2 cellular contexts compared by ENCODE assay signal in the genomic region with DNA sequence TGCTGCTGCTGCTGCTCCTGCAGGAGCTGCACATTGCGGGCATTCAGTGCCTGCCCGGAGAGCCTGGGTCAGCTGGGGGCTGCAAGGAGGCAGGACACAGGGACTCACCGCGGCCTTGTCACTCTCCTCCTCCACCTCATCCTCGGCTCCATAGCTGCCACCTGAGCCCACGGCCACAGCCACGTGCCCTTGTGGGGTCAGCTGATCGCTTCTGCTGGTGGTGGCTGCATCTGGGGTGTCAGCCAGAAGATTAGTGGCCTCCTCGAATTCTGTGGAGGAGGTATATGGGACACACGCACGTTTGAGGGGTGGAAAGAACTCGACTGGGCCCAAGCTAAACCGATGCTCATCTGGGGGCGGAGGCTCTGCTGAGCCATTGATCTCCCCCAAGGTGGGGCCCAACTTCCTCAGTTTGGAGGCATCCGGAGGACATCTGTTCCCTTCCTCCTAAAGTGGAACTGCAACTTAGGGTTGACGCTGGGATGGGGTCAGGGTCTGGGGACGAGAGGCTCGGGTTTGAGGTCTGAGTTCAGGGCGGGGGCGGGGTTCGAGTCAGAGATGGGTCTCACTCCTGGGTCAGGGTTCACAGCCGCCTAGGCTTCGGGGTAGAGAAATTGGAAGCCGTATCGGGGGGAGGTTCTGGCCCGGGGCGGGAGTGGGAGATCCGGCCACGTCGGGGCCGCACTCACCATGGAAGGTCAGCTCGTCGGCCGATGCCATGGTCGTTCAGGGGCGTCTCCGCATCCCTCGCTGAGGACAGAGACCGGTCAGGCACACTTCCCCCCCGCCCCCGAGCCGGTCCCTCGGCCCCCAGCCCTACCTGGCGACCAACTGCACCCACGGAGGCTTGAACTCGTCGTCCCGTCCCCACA.
TF ChIP-seq lines count a peak whose summit lies in the region.

No MANE protein-coding gene starts in this region.

TF ChIP-seq in K562, 482 proteins besides CTCF, POLR2A, EP300 and RAD21 (continued from another document and continues in another):
- TF ChIP-seq, protein P1, sequence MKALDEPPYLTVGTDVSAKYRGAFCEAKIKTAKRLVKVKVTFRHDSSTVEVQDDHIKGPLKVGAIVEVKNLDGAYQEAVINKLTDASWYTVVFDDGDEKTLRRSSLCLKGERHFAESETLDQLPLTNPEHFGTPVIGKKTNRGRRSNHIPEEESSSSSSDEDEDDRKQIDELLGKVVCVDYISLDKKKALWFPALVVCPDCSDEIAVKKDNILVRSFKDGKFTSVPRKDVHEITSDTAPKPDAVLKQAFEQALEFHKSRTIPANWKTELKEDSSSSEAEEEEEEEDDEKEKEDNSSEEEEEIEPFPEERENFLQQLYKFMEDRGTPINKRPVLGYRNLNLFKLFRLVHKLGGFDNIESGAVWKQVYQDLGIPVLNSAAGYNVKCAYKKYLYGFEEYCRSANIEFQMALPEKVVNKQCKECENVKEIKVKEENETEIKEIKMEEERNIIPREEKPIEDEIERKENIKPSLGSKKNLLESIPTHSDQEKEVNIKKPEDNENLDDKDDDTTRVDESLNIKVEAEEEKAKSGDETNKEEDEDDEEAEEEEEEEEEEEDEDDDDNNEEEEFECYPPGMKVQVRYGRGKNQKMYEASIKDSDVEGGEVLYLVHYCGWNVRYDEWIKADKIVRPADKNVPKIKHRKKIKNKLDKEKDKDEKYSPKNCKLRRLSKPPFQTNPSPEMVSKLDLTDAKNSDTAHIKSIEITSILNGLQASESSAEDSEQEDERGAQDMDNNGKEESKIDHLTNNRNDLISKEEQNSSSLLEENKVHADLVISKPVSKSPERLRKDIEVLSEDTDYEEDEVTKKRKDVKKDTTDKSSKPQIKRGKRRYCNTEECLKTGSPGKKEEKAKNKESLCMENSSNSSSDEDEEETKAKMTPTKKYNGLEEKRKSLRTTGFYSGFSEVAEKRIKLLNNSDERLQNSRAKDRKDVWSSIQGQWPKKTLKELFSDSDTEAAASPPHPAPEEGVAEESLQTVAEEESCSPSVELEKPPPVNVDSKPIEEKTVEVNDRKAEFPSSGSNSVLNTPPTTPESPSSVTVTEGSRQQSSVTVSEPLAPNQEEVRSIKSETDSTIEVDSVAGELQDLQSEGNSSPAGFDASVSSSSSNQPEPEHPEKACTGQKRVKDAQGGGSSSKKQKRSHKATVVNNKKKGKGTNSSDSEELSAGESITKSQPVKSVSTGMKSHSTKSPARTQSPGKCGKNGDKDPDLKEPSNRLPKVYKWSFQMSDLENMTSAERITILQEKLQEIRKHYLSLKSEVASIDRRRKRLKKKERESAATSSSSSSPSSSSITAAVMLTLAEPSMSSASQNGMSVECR (CRISPR knock-in tag; IDR thresholded peaks at IDR 0.05): peak; percentile 28; the same call in 1 of the 2 replicates
- TF ChIP-seq LEF1 (IDR thresholded peaks at IDR 0.05) (no peak), ZSCAN29 (IDR thresholded peaks at IDR 0.05) (no peak), GATAD2A (IDR thresholded peaks at IDR 0.05) (no peak), BCL6 (CRISPR knock-in tag; IDR thresholded peaks at IDR 0.05) (no peak), CBFA2T3 (IDR thresholded peaks at IDR 0.05) (no peak), RNF2 (IDR thresholded peaks at IDR 0.05) (no peak), ZSCAN32 (CRISPR knock-in tag; IDR thresholded peaks at IDR 0.05) (no peak), TCF7L2 (IDR thresholded peaks at IDR 0.05; ENCODE audit: low read depth, low read length) (no peak)
- TF ChIP-seq, protein P2, sequence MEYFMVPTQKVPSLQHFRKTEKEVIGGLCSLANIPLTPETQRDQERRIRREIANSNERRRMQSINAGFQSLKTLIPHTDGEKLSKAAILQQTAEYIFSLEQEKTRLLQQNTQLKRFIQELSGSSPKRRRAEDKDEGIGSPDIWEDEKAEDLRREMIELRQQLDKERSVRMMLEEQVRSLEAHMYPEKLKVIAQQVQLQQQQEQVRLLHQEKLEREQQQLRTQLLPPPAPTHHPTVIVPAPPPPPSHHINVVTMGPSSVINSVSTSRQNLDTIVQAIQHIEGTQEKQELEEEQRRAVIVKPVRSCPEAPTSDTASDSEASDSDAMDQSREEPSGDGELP (CRISPR knock-in tag; IDR thresholded peaks at IDR 0.05; ENCODE audit: borderline replicate concordance): peak; percentile 82; the same call in 1 of the 2 replicates
- TF ChIP-seq, protein P3, sequence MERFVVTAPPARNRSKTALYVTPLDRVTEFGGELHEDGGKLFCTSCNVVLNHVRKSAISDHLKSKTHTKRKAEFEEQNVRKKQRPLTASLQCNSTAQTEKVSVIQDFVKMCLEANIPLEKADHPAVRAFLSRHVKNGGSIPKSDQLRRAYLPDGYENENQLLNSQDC (CRISPR knock-in tag; IDR thresholded peaks at IDR 0.05): no peak
- TF ChIP-seq, protein P4, sequence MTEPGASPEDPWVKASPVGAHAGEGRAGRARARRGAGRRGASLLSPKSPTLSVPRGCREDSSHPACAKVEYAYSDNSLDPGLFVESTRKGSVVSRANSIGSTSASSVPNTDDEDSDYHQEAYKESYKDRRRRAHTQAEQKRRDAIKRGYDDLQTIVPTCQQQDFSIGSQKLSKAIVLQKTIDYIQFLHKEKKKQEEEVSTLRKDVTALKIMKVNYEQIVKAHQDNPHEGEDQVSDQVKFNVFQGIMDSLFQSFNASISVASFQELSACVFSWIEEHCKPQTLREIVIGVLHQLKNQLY (CRISPR knock-in tag; conservative IDR thresholded peaks at IDR 0.05): no peak
- TF ChIP-seq, protein P5, sequence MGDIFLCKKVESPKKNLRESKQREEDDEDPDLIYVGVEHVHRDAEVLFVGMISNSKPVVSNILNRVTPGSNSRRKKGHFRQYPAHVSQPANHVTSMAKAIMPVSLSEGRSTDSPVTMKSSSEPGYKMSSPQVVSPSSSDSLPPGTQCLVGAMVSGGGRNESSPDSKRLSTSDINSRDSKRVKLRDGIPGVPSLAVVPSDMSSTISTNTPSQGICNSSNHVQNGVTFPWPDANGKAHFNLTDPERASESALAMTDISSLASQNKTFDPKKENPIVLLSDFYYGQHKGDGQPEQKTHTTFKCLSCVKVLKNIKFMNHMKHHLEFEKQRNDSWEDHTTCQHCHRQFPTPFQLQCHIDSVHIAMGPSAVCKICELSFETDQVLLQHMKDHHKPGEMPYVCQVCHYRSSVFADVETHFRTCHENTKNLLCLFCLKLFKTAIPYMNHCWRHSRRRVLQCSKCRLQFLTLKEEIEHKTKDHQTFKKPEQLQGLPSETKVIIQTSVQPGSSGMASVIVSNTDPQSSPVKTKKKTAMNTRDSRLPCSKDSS (IDR thresholded peaks at IDR 0.05; ENCODE audit: low read depth, partially characterized antibody): no peak

TF ChIP-seq in HepG2, 621 proteins besides CTCF, POLR2A, EP300 and RAD21 (continued from another document and continues in another):
- TF ChIP-seq, protein P6, sequence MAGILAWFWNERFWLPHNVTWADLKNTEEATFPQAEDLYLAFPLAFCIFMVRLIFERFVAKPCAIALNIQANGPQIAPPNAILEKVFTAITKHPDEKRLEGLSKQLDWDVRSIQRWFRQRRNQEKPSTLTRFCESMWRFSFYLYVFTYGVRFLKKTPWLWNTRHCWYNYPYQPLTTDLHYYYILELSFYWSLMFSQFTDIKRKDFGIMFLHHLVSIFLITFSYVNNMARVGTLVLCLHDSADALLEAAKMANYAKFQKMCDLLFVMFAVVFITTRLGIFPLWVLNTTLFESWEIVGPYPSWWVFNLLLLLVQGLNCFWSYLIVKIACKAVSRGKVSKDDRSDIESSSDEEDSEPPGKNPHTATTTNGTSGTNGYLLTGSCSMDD (CRISPR knock-in tag; IDR thresholded peaks at IDR 0.05): no peak
- TF ChIP-seq ZNF549 (CRISPR knock-in tag; IDR thresholded peaks at IDR 0.05) (no peak), NR2F2 (IDR thresholded peaks at IDR 0.05; ENCODE audit: borderline replicate concordance, low read depth) (no peak), ZNF563 (CRISPR knock-in tag; IDR thresholded peaks at IDR 0.05) (no peak), GTF2F1 (IDR thresholded peaks at IDR 0.05; ENCODE audit: low read length) (no peak), ZNF354B (CRISPR knock-in tag; IDR thresholded peaks at IDR 0.05) (0 out of 2 replicates have a peak, but pooled peaks have one; percentile 34)
- TF ChIP-seq, protein P7, sequence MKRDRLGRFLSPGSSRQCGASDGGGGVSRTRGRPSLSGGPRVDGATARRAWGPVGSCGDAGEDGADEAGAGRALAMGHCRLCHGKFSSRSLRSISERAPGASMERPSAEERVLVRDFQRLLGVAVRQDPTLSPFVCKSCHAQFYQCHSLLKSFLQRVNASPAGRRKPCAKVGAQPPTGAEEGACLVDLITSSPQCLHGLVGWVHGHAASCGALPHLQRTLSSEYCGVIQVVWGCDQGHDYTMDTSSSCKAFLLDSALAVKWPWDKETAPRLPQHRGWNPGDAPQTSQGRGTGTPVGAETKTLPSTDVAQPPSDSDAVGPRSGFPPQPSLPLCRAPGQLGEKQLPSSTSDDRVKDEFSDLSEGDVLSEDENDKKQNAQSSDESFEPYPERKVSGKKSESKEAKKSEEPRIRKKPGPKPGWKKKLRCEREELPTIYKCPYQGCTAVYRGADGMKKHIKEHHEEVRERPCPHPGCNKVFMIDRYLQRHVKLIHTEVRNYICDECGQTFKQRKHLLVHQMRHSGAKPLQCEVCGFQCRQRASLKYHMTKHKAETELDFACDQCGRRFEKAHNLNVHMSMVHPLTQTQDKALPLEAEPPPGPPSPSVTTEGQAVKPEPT (CRISPR knock-in tag; IDR thresholded peaks at IDR 0.05; ENCODE audit: low read depth): 0 out of 2 replicates have a peak, but pooled peaks have one; percentile 21
- TF ChIP-seq, protein P8, sequence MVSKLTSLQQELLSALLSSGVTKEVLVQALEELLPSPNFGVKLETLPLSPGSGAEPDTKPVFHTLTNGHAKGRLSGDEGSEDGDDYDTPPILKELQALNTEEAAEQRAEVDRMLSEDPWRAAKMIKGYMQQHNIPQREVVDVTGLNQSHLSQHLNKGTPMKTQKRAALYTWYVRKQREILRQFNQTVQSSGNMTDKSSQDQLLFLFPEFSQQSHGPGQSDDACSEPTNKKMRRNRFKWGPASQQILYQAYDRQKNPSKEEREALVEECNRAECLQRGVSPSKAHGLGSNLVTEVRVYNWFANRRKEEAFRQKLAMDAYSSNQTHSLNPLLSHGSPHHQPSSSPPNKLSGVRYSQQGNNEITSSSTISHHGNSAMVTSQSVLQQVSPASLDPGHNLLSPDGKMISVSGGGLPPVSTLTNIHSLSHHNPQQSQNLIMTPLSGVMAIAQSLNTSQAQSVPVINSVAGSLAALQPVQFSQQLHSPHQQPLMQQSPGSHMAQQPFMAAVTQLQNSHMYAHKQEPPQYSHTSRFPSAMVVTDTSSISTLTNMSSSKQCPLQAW (CRISPR knock-in tag; IDR thresholded peaks at IDR 0.05): no peak
- TF ChIP-seq, protein P9, sequence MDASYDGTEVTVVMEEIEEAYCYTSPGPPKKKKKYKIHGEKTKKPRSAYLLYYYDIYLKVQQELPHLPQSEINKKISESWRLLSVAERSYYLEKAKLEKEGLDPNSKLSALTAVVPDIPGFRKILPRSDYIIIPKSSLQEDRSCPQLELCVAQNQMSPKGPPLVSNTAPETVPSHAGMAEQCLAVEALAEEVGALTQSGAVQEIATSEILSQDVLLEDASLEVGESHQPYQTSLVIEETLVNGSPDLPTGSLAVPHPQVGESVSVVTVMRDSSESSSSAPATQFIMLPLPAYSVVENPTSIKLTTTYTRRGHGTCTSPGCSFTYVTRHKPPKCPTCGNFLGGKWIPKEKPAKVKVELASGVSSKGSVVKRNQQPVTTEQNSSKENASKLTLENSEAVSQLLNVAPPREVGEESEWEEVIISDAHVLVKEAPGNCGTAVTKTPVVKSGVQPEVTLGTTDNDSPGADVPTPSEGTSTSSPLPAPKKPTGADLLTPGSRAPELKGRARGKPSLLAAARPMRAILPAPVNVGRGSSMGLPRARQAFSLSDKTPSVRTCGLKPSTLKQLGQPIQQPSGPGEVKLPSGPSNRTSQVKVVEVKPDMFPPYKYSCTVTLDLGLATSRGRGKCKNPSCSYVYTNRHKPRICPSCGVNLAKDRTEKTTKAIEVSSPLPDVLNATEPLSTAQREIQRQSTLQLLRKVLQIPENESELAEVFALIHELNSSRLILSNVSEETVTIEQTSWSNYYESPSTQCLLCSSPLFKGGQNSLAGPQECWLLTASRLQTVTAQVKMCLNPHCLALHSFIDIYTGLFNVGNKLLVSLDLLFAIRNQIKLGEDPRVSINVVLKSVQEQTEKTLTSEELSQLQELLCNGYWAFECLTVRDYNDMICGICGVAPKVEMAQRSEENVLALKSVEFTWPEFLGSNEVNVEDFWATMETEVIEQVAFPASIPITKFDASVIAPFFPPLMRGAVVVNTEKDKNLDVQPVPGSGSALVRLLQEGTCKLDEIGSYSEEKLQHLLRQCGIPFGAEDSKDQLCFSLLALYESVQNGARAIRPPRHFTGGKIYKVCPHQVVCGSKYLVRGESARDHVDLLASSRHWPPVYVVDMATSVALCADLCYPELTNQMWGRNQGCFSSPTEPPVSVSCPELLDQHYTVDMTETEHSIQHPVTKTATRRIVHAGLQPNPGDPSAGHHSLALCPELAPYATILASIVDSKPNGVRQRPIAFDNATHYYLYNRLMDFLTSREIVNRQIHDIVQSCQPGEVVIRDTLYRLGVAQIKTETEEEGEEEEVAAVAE (CRISPR knock-in tag; IDR thresholded peaks at IDR 0.05; ENCODE audit: borderline replicate concordance): no peak
- TF ChIP-seq, protein P10, sequence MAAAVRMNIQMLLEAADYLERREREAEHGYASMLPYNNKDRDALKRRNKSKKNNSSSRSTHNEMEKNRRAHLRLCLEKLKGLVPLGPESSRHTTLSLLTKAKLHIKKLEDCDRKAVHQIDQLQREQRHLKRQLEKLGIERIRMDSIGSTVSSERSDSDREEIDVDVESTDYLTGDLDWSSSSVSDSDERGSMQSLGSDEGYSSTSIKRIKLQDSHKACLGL (CRISPR knock-in tag; IDR thresholded peaks at IDR 0.05): no peak; the same call in 1 of the 2 replicates
- TF ChIP-seq, protein P11, sequence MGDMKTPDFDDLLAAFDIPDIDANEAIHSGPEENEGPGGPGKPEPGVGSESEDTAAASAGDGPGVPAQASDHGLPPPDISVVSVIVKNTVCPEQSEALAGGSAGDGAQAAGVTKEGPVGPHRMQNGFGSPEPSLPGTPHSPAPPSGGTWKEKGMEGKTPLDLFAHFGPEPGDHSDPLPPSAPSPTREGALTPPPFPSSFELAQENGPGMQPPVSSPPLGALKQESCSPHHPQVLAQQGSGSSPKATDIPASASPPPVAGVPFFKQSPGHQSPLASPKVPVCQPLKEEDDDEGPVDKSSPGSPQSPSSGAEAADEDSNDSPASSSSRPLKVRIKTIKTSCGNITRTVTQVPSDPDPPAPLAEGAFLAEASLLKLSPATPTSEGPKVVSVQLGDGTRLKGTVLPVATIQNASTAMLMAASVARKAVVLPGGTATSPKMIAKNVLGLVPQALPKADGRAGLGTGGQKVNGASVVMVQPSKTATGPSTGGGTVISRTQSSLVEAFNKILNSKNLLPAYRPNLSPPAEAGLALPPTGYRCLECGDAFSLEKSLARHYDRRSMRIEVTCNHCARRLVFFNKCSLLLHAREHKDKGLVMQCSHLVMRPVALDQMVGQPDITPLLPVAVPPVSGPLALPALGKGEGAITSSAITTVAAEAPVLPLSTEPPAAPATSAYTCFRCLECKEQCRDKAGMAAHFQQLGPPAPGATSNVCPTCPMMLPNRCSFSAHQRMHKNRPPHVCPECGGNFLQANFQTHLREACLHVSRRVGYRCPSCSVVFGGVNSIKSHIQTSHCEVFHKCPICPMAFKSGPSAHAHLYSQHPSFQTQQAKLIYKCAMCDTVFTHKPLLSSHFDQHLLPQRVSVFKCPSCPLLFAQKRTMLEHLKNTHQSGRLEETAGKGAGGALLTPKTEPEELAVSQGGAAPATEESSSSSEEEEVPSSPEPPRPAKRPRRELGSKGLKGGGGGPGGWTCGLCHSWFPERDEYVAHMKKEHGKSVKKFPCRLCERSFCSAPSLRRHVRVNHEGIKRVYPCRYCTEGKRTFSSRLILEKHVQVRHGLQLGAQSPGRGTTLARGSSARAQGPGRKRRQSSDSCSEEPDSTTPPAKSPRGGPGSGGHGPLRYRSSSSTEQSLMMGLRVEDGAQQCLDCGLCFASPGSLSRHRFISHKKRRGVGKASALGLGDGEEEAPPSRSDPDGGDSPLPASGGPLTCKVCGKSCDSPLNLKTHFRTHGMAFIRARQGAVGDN (CRISPR knock-in tag; IDR thresholded peaks at IDR 0.05): peak; percentile 64
